In genomic region chr11:44518968-44519550, GRCh38 we compare ENCODE assay signal across 13 cellular contexts.
"Had no signal": no experiment of that assay in that cellular context is flagged by ENCODE, and none has a peak within 500 bp of the region (broad histone marks: within the 10 kb centered on the region; RNA-seq: fewer than 3 reads in every experiment).

No MANE protein-coding gene starts in this region.

- H3K36me3 ChIP-seq: left lung, prostate gland, right atrium auricular region, thoracic aorta, upper lobe of right lung had no signal

- DNase-seq: activated CD4-positive, alpha-beta T cell treated with anti-CD3 and anti-CD28 coated beads, Interleukin-2, amount 50 U/mL, for 1 hour; activated CD4-positive, CD25-positive, alpha-beta regulatory T cell treated with anti-CD3 and anti-CD28 coated beads, Interleukin-2, amount 50 U/mL, for 72 hours; amniotic stem cell; effector CD4-positive, alpha-beta T cell; left lung; stimulated activated CD4-positive, alpha-beta T cell treated with anti-CD3 and anti-CD28 coated beads, Interleukin-4, amount 100 ng/mL, for 1 hour; upper lobe of right lung had no signal

- H3K4me3 ChIP-seq: left lung, prostate gland, skin epidermis, thoracic aorta, upper lobe of right lung had no signal

- H3K4me1 ChIP-seq: left lung, prostate gland had no signal

- FAIRE-seq: frontal cortex, keratinocyte had no signal

- H3K27ac ChIP-seq: left lung, prostate gland, right atrium auricular region, skin epidermis, thoracic aorta, upper lobe of right lung had no signal

- H3K27me3 ChIP-seq: right atrium auricular region, upper lobe of right lung had no signal

- H3K9me3 ChIP-seq: left lung, prostate gland, right atrium auricular region, thoracic aorta, upper lobe of right lung had no signal
